ENCODE assay signal across 4 cellular contexts in genomic region chr7:144587701-144588100, GRCh38.
"Had no signal": no experiment of that assay in that cellular context is flagged by ENCODE, and none has a peak within 500 bp of the region (broad histone marks: within the 10 kb centered on the region; RNA-seq: fewer than 3 reads in every experiment).

No MANE protein-coding gene starts in this region.

- DNase-seq: IMR-90, KBM-7 had no signal

- H3K4me3 ChIP-seq: K562 had no signal

- H3K27ac ChIP-seq: HL-60 had no signal
